In the genomic region with DNA sequence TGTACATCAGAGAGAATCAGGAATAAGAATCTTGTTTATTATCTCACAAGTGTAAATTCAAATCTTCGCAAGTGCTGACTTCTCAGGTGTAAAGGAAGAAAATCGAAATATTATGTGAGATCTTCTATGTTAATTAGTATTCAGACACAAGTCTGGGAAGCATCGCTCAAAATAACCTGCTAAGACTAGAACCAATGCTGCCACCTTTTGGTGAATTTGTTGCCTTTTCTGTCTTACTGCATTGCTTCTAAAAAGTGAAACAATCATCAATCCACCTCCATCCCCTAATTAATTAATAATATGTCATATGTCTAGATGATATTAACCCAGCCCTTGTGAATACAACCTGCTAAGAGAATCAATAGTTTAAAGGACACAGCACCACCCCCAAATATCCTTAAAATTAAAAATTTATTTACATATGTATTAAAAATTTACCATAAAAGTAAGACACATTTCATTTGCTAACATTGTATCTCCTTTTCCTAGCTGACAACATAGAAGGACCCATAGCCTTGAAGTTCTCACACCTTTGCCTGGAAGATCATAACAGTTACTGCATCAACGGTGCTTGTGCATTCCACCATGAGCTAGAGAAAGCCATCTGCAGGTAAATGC, we compare ENCODE assay signal across 1 cellular context.
TF ChIP-seq lines count a peak whose summit lies in the region.

No MANE protein-coding gene starts in this region.

TF ChIP-seq in Ishikawa, 13 proteins besides CTCF, POLR2A, EP300 and RAD21 (continued from another document):
- TF ChIP-seq, protein P1, sequence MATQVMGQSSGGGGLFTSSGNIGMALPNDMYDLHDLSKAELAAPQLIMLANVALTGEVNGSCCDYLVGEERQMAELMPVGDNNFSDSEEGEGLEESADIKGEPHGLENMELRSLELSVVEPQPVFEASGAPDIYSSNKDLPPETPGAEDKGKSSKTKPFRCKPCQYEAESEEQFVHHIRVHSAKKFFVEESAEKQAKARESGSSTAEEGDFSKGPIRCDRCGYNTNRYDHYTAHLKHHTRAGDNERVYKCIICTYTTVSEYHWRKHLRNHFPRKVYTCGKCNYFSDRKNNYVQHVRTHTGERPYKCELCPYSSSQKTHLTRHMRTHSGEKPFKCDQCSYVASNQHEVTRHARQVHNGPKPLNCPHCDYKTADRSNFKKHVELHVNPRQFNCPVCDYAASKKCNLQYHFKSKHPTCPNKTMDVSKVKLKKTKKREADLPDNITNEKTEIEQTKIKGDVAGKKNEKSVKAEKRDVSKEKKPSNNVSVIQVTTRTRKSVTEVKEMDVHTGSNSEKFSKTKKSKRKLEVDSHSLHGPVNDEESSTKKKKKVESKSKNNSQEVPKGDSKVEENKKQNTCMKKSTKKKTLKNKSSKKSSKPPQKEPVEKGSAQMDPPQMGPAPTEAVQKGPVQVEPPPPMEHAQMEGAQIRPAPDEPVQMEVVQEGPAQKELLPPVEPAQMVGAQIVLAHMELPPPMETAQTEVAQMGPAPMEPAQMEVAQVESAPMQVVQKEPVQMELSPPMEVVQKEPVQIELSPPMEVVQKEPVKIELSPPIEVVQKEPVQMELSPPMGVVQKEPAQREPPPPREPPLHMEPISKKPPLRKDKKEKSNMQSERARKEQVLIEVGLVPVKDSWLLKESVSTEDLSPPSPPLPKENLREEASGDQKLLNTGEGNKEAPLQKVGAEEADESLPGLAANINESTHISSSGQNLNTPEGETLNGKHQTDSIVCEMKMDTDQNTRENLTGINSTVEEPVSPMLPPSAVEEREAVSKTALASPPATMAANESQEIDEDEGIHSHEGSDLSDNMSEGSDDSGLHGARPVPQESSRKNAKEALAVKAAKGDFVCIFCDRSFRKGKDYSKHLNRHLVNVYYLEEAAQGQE (IDR thresholded peaks at IDR 0.05; ENCODE audit: low read depth), result no peak
- TF ChIP-seq FOXM1 (IDR thresholded peaks at IDR 0.05; ENCODE audit: borderline replicate concordance, low read depth), result no peak
